ENCODE assay signal across 9 cellular contexts in genomic region chr12:110670161-110670701, GRCh38.
DNase-seq lines count a peak whose midpoint lies in the region; ATAC-seq and TF ChIP-seq lines count a peak whose summit lies in the region.
"Had no signal": no experiment of that assay in that cellular context is flagged by ENCODE, and none has a peak within 500 bp of the region (broad histone marks: within the 10 kb centered on the region; RNA-seq: fewer than 3 reads in every experiment).

No MANE protein-coding gene starts in this region.

- peak overlapping the region; percentile 96 for H3K27ac Mint-ChIP-seq in activated naive CD8-positive, alpha-beta T cell treated with anti-CD3 and anti-CD28 coated beads, Interleukin-2, amount 50 U/mL, for 24 hours

- no peaks in the 10 kb centered on the region for H3K27me3 Mint-ChIP-seq in activated naive CD8-positive, alpha-beta T cell treated with anti-CD3 and anti-CD28 coated beads, Interleukin-2, amount 50 U/mL, for 24 hours

- DNase-seq in GM06990 (ENCODE audit: extremely low read depth, insufficient read length) (peak; percentile 84), HAP-1 (ENCODE audit: low spot score in 2 of 2) (no peak), DMS153 treated with DMSO at 0.1 percent for 48 hours (lab: John Stamatoyannopoulos, UW; ENCODE audit: unreplicated experiment) (no peak), NCI-H510A treated with DMSO at 0.1 percent for 48 hours (lab: John Stamatoyannopoulos, UW) (no peak), NCI-H146 treated with DMSO at 0.1 percent for 48 hours (lab: John Stamatoyannopoulos, UW; ENCODE audit: unreplicated experiment) (no peak)
- DNase-seq in activated naive CD8-positive, alpha-beta T cell treated with anti-CD3 and anti-CD28 coated beads, Interleukin-2, amount 50 U/mL, for 24 hours: peak; percentile 60

- peaks cover 53% of the 10 kb centered on the region for H3K36me3 Mint-ChIP-seq in activated naive CD8-positive, alpha-beta T cell treated with anti-CD3 and anti-CD28 coated beads, Interleukin-2, amount 50 U/mL, for 24 hours (ENCODE audit: low read depth)

- H3K27me3 ChIP-seq in GM06990 (replicated peaks; ENCODE audit: control insufficient read depth, insufficient read depth, low read length) (no peaks in the 10 kb centered on the region), HAP-1 (ENCODE audit: low read depth) (no peaks in the 10 kb centered on the region)

- TF ChIP-seq CTCF in GM06990 (IDR thresholded peaks at IDR 0.05; ENCODE audit: insufficient read depth, low read length, poor library complexity, severe bottlenecking): no peak

- H3K36me3 ChIP-seq in GM06990 (ENCODE audit: control insufficient read depth, insufficient read depth, low read length) (peaks cover 7% of the 10 kb centered on the region), HAP-1 (replicated peaks) (no peaks in the 10 kb centered on the region)

- no peaks in the 10 kb centered on the region for H3K9me3 ChIP-seq in HAP-1

- no peak overlapping the region for H3K4me3 Mint-ChIP-seq in activated naive CD8-positive, alpha-beta T cell treated with anti-CD3 and anti-CD28 coated beads, Interleukin-2, amount 50 U/mL, for 24 hours

- peaks cover 68% of the 10 kb centered on the region for H3K4me1 Mint-ChIP-seq in activated naive CD8-positive, alpha-beta T cell treated with anti-CD3 and anti-CD28 coated beads, Interleukin-2, amount 50 U/mL, for 24 hours

- no peak overlapping the region; the same call in 1 of the 2 replicates for H3K4me3 ChIP-seq in GM06990 (replicated peaks; ENCODE audit: low read depth, low read length)
- H3K4me3 ChIP-seq in HAP-1: no peak overlapping the region
- H3K4me3 ChIP-seq: skin epidermis had no signal

- H3K9me3 Mint-ChIP-seq in activated naive CD8-positive, alpha-beta T cell treated with anti-CD3 and anti-CD28 coated beads, Interleukin-2, amount 50 U/mL, for 24 hours: peaks cover 5% of the 10 kb centered on the region

- no peaks in the 10 kb centered on the region for H3K4me1 ChIP-seq in HAP-1

- ATAC-seq in GM19468 (IDR thresholded peaks at IDR 0.05; ENCODE audit: extremely low read depth, unreplicated experiment): peak; percentile 24
- peak; percentile 48 for ATAC-seq in HG03432 (IDR thresholded peaks at IDR 0.05; ENCODE audit: unreplicated experiment)
- ATAC-seq in activated naive CD8-positive, alpha-beta T cell treated with anti-CD3 and anti-CD28 coated beads, Interleukin-2, amount 50 U/mL, for 24 hours: peak; percentile 72

- in situ Hi-C loops in HAP-1 (cut with MboI; ENCODE audit: low sequenced_read_pairs): no loop called here

Comparison
In these comparisons a context has a peak if more than half of its experiments do, and no peak if none do; other contexts are left out.
1. DNase-seq: peak in GM06990 (single experiment) and activated naive CD8-positive, alpha-beta T cell treated with anti-CD3 and anti-CD28 coated beads, Interleukin-2, amount 50 U/mL, for 24 hours (single experiment); none in HAP-1 (0 of 2), DMS153 treated with DMSO at 0.1 percent for 48 hours (single experiment), NCI-H510A treated with DMSO at 0.1 percent for 48 hours (single experiment) and NCI-H146 treated with DMSO at 0.1 percent for 48 hours (single experiment).
2. Peak in every context shown above with its lines, with median percentiles within 50 percentile points of each other: ATAC-seq.